Comparison of ENCODE assay signal across 16 cellular contexts in the genomic region with DNA sequence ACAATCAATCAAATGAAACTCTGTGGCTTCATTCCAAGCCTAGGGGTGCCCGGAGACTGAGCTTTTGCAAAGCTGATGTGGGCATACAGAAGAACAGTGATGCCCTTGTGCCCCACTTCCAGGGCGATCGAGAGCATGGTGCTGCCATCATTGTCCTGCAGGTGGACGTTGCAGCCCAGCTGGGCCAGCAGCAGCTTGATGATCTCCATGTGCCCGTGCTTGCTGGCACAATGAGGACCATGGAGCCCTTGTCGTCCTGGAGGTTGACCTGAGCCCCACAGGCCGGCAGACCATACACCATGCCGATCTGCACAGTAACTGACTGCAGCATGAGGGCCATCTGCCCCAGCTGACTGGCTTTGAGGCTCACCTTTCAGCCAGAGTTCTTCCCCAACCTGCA. TPM values are rescaled to one million over a fixed set of nuclear protein-coding genes. Genes with fewer than 3 reads are reported as not detected.
DNase-seq lines count a peak whose midpoint lies in the region; ATAC-seq, FAIRE-seq and TF ChIP-seq lines count a peak whose summit lies in the region.
"Had no signal": no experiment of that assay in that cellular context is flagged by ENCODE, and none has a peak within 500 bp of the region (broad histone marks: within the 10 kb centered on the region; RNA-seq: fewer than 3 reads in every experiment).

No MANE protein-coding gene starts in this region.

- no peak overlapping the region for H4K12ac ChIP-seq in trophoblast cell (ENCODE audit: low read depth, low read length)

- no peak overlapping the region for H3K14ac ChIP-seq in H1 (ENCODE audit: insufficient read length)
- H3K14ac ChIP-seq in trophoblast cell (ENCODE audit: low read length): no peak overlapping the region

- H4K91ac ChIP-seq in H1 (replicated peaks; ENCODE audit: insufficient read length, low read length) (no peak overlapping the region), trophoblast cell (ENCODE audit: low read depth, low read length) (no peak overlapping the region)

- H3K27me3 Mint-ChIP-seq in activated CD8-positive, alpha-beta memory T cell treated with anti-CD3 and anti-CD28 coated beads, Interleukin-2, amount 10 ng/mL, durations not matched to agents 7 days and 5 days: peaks cover 31% of the 10 kb centered on the region

- H3K23ac ChIP-seq in H1 (ENCODE audit: insufficient read length) (no peak overlapping the region), trophoblast cell (ENCODE audit: low read length) (peak overlapping the region; percentile 76)

- POLR2A ChIA-PET in HepG2 (lab: Yijun Ruan, JAX) (no interaction called here), H1 (lab: Charles Lee; ENCODE audit: partially characterized antibody) (interaction anchor here (1.6 kb wide), 1 partner anchor 8 kb away, joined by 10 read pairs; no protein-coding TSS in a partner anchor)

- CTCF ChIA-PET in HepG2 (lab: Yijun Ruan, JAX; ENCODE audit: low intra/inter-chr PET ratio, low total read pairs) (no interaction called here), H1 (lab: Charles Lee; ENCODE audit: partially characterized antibody) (interaction anchor here (0.7 to 3.6 kb wide), 5 partner anchors 9 to 399 kb away, joined by 3 to 16 read pairs (median 3); no protein-coding TSS in a partner anchor)
- CTCF ChIA-PET in activated CD8-positive, alpha-beta memory T cell treated with anti-CD3 and anti-CD28 coated beads, Interleukin-2, amount 10 ng/mL, durations not matched to agents 7 days and 5 days (lab: Charles Lee): no interaction called here

- H3K27me3 ChIP-seq in HepG2 (ENCODE audit: control insufficient read depth in 1 of 2, insufficient read depth in 2 of 2, low read length in 2 of 2): peaks cover 0 to 19% of the 10 kb centered on the region in 2 experiments; a peak in 2 of 5 replicates
- no peaks in the 10 kb centered on the region for H3K27me3 ChIP-seq in right lobe of liver
- H3K27me3 ChIP-seq in H1 (replicated peaks in 1 of 4; ENCODE audit: control insufficient read depth in 3 of 4, extremely low read depth in 1 of 4, insufficient read depth in 3 of 4, low read length in 3 of 4): no peaks in the 10 kb centered on the region
- no peaks in the 10 kb centered on the region for H3K27me3 ChIP-seq in trophoblast cell (ENCODE audit: insufficient read depth, low read length)

- H3K79me2 ChIP-seq in HepG2 (ENCODE audit: insufficient read depth, low read length) (no peaks in the 10 kb centered on the region), H1 (ENCODE audit: control insufficient read depth in 1 of 2, insufficient read depth in 2 of 2, low read length in 2 of 2) (no peaks in the 10 kb centered on the region), trophoblast cell (ENCODE audit: control insufficient read depth, insufficient read depth, low read length, poor library complexity) (no peaks in the 10 kb centered on the region)

- FAIRE-seq in HepG2 (lab: Jason Lieb, UNC) (no peak), H1 (lab: Jason Lieb, UNC) (no peak)
- FAIRE-seq: GM12891, GM18507, H54 had no signal

- H2BK12ac ChIP-seq in H1 (ENCODE audit: low read depth, low read length): no peak overlapping the region
- H2BK12ac ChIP-seq in trophoblast cell (ENCODE audit: low read length): no peak overlapping the region

- ATAC-seq in HepG2: peak; percentile 52
- ATAC-seq in right lobe of liver: no peak
- no peak for ATAC-seq in activated CD8-positive, alpha-beta memory T cell treated with anti-CD3 and anti-CD28 coated beads, Interleukin-2, amount 10 ng/mL, durations not matched to agents 7 days and 5 days
- ATAC-seq in SK-N-SH treated with all-trans-retinoic acid at 6 μM for 48 hours: no peak
- ATAC-seq: GM23338 had no signal

- BruUV-seq in HepG2 (replicated peaks; lab: Mats Ljungman, UMichigan): no TSS peak

- no peak overlapping the region for H2BK5ac ChIP-seq in H1 (ENCODE audit: low read depth, low read length)
- H2BK5ac ChIP-seq in trophoblast cell (ENCODE audit: low read depth, low read length, poor library complexity): no peak overlapping the region

- DNase-seq in HepG2 (ENCODE audit: low spot score) (no peak), right lobe of liver (no peak), H1 (ENCODE audit: low read depth in 1 of 2, low spot score in 2 of 2) (no peak), trophoblast cell (no peak)
- no peak for DNase-seq in activated CD8-positive, alpha-beta memory T cell treated with anti-CD3 and anti-CD28 coated beads, Interleukin-2, amount 10 ng/mL, durations not matched to agents 7 days and 5 days
- DNase-seq: C1 segment of cervical spinal cord; CD4-positive, alpha-beta memory T cell; COR-L47; DMS79 treated with DMSO at 0.1 percent for 48 hours; GF-D8; HCEC 1CT had no signal

- no peaks in the 10 kb centered on the region for H3K9me3 Mint-ChIP-seq in activated CD8-positive, alpha-beta memory T cell treated with anti-CD3 and anti-CD28 coated beads, Interleukin-2, amount 10 ng/mL, durations not matched to agents 7 days and 5 days (ENCODE audit: low read depth)
- H3K9me3 Mint-ChIP-seq: CD4-positive, alpha-beta memory T cell; GM23338 had no signal

- in situ Hi-C loops in HepG2 (cut with HindIII; ENCODE audit: extremely low pct_ligation_motif_present, low pct_unique_long_range_greater_than_20kb): no loop called here

- no peak overlapping the region for H3K56ac ChIP-seq in H1 (replicated peaks; ENCODE audit: insufficient read length, low read depth, low read length)

- TF ChIP-seq CTCF in HepG2 (CRISPR knock-in tag; IDR thresholded peaks at IDR 0.05) (no peak), right lobe of liver (IDR thresholded peaks at IDR 0.05) (no peak), H1 (IDR thresholded peaks at IDR 0.05; ENCODE audit: control extremely low read depth in 1 of 3, insufficient read depth in 1 of 3, low read depth in 1 of 3, low read length in 3 of 3) (peak in 1 of 3 experiments; percentile 24; a peak in 1 of 4 replicates)

- TF ChIP-seq POLR2A in HepG2 (IDR thresholded peaks at IDR 0.05; ENCODE audit: insufficient read depth in 1 of 2, low read depth in 2 of 2, low read length in 2 of 2) (no peak), right lobe of liver (IDR thresholded peaks at IDR 0.05) (no peak), H1 (IDR thresholded peaks at IDR 0.05; ENCODE audit: control extremely low read depth in 1 of 2, low read depth in 2 of 2, low read length in 2 of 2) (no peak)

- no peak overlapping the region for H2AFZ ChIP-seq in HepG2 (ENCODE audit: low read length)
- no peak overlapping the region for H2AFZ ChIP-seq in H1 (ENCODE audit: low read length)
- H2AFZ ChIP-seq in trophoblast cell (ENCODE audit: insufficient read depth, low read length, poor library complexity): no peak overlapping the region
- H2AFZ ChIP-seq: GM23338 had no signal

- H3K4me1 ChIP-seq in HepG2 (ENCODE audit: insufficient read depth, low read length): 0 out of 2 replicates have a peak, but pooled peaks cover 9% of the 10 kb centered on the region
- H3K4me1 ChIP-seq in right lobe of liver: no peaks in the 10 kb centered on the region
- H3K4me1 ChIP-seq in H1 (replicated peaks in 1 of 4; ENCODE audit: control insufficient read depth in 3 of 4, insufficient read depth in 4 of 4, low read length in 3 of 4): 0 out of 7 replicates have a peak, but pooled peaks cover 0 to 1% (median 0%) of the 10 kb centered on the region in 4 experiments
- no peaks in the 10 kb centered on the region for H3K4me1 ChIP-seq in trophoblast cell (ENCODE audit: control insufficient read depth in 1 of 2, insufficient read depth in 2 of 2, low read length in 2 of 2)

- H3K27ac ChIP-seq in HepG2 (ENCODE audit: extremely low read length, insufficient read depth, low read length) (no peak overlapping the region), right lobe of liver (no peak overlapping the region), H1 (ENCODE audit: low read depth, low read length) (no peak overlapping the region), trophoblast cell (ENCODE audit: low read depth, low read length) (no peak overlapping the region)

- H3K4ac ChIP-seq in H1 (replicated peaks; ENCODE audit: insufficient read length, low read depth, low read length) (no peak overlapping the region), trophoblast cell (ENCODE audit: low read depth, low read length) (no peak overlapping the region)

- no peak overlapping the region for H3K18ac ChIP-seq in H1 (ENCODE audit: extremely low read depth, low read length)
- no peak overlapping the region for H3K18ac ChIP-seq in trophoblast cell (ENCODE audit: low read length)

- TF ChIP-seq EP300 in HepG2 (IDR thresholded peaks at IDR 0.05; ENCODE audit: low read depth in 2 of 2, low read length in 2 of 2) (no peak), HepG2 (CRISPR knock-in tag; IDR thresholded peaks at IDR 0.05; ENCODE audit: borderline replicate concordance) (no peak), H1 (IDR thresholded peaks at IDR 0.05; ENCODE audit: borderline replicate concordance in 1 of 2, low read depth in 2 of 2, low read length in 2 of 2) (no peak)

- H4K8ac ChIP-seq in H1 (ENCODE audit: extremely low read depth, insufficient read depth, low read length): peak overlapping the region; percentile 53; the same call in 1 of the 2 replicates
- H4K8ac ChIP-seq in trophoblast cell (ENCODE audit: low read depth, low read length): no peak overlapping the region

- H3K36me3 ChIP-seq in HepG2 (replicated peaks in 1 of 2; ENCODE audit: control insufficient read depth in 1 of 2, insufficient read depth in 2 of 2, low read length in 2 of 2): no peaks in the 10 kb centered on the region
- no peaks in the 10 kb centered on the region for H3K36me3 ChIP-seq in right lobe of liver
- H3K36me3 ChIP-seq in H1 (ENCODE audit: control insufficient read depth in 2 of 4, insufficient read depth in 4 of 4, low read length in 3 of 4): no peaks in the 10 kb centered on the region
- no peaks in the 10 kb centered on the region for H3K36me3 ChIP-seq in trophoblast cell (ENCODE audit: control insufficient read depth in 1 of 2, insufficient read depth in 2 of 2, low read length in 2 of 2)

- no peak overlapping the region for H3K4me3 Mint-ChIP-seq in activated CD8-positive, alpha-beta memory T cell treated with anti-CD3 and anti-CD28 coated beads, Interleukin-2, amount 10 ng/mL, durations not matched to agents 7 days and 5 days
- H3K4me3 Mint-ChIP-seq: CD4-positive, alpha-beta memory T cell; GM23338 had no signal

- H2AK5ac ChIP-seq in H1 (ENCODE audit: low read depth, low read length) (no peak overlapping the region), trophoblast cell (ENCODE audit: low read length) (no peak overlapping the region)

- H3K23me2 ChIP-seq in H1 (ENCODE audit: low read depth, low read length): no peaks in the 10 kb centered on the region

- H3K36me3 Mint-ChIP-seq in activated CD8-positive, alpha-beta memory T cell treated with anti-CD3 and anti-CD28 coated beads, Interleukin-2, amount 10 ng/mL, durations not matched to agents 7 days and 5 days: no peaks in the 10 kb centered on the region
- H3K36me3 Mint-ChIP-seq: CD4-positive, alpha-beta memory T cell had no signal

- H3K79me1 ChIP-seq in H1 (ENCODE audit: low read depth, low read length) (no peaks in the 10 kb centered on the region), trophoblast cell (ENCODE audit: low read length) (no peaks in the 10 kb centered on the region)

- H4K5ac ChIP-seq in H1 (ENCODE audit: insufficient read length, low read depth, low read length): no peak overlapping the region

- H3K4me2 ChIP-seq in HepG2 (ENCODE audit: low read depth, low read length) (no peak overlapping the region), H1 (ENCODE audit: insufficient read depth in 1 of 2, low read depth in 2 of 2, low read length in 2 of 2) (no peak overlapping the region), trophoblast cell (ENCODE audit: low read length) (no peak overlapping the region)
- H3K4me2 ChIP-seq: GM23338 had no signal

- H3K9me3 ChIP-seq in HepG2 (ENCODE audit: low read length) (no peaks in the 10 kb centered on the region), right lobe of liver (no peaks in the 10 kb centered on the region), H1 (ENCODE audit: insufficient read depth in 2 of 2, low read depth in 1 of 2, low read length in 1 of 2) (no peaks in the 10 kb centered on the region), trophoblast cell (ENCODE audit: insufficient read depth, low read depth, low read length) (peaks cover 2% of the 10 kb centered on the region)

- WGBS in HepG2 (ENCODE audit: low lambda C conversion rate): 12% methylated on average over 5 of the region's 8 CpGs
- no CpG with 5 or more reads among the region's 8 CpGs for WGBS in right lobe of liver (ENCODE audit: insufficient coverage, low coverage, low lambda C conversion rate, missing lambda C conversion rate)
- 88% methylated on average over 8 of the region's 8 CpGs; no CpG with 5 or more reads in 1 of the 2 experiments for WGBS in H1 (ENCODE audit: extremely low coverage in 1 of 2, insufficient coverage in 1 of 2, insufficient read length in 1 of 2, insufficient replicate concordance in 2 of 2, low coverage in 1 of 2, low lambda C conversion rate in 2 of 2, missing lambda C conversion rate in 1 of 2), 2 experiments
- WGBS in trophoblast cell (ENCODE audit: extremely low coverage, insufficient coverage, insufficient read length): no CpG with 5 or more reads among the region's 8 CpGs

- H3K9ac ChIP-seq in HepG2 (ENCODE audit: insufficient read depth, low read depth, low read length): no peak overlapping the region
- H3K9ac ChIP-seq in H1 (replicated peaks in 1 of 4; ENCODE audit: extremely low read depth in 1 of 4, low read depth in 3 of 4, low read length in 3 of 4): no peak overlapping the region
- H3K9ac ChIP-seq in trophoblast cell (ENCODE audit: low read length): no peak overlapping the region

- intact Hi-C loops in HepG2 (cut with micrococcal nuclease; ENCODE audit: unreplicated experiment) (no loop called here), right lobe of liver (cut with DNase I) (no loop called here)

- H3K4me3 ChIP-seq in HepG2 (replicated peaks in 1 of 3; ENCODE audit: insufficient read depth in 1 of 3, low read depth in 2 of 3, low read length in 3 of 3): no peak overlapping the region
- H3K4me3 ChIP-seq in right lobe of liver: no peak overlapping the region
- no peak overlapping the region for H3K4me3 ChIP-seq in H1 (ENCODE audit: extremely low read depth in 1 of 4, insufficient read depth in 2 of 4, low read depth in 3 of 4, low read length in 4 of 4)
- peak overlapping the region; percentile 47 for H3K4me3 ChIP-seq in trophoblast cell (ENCODE audit: low read depth, low read length)
- H3K4me3 ChIP-seq: GM23338 had no signal

- H2BK20ac ChIP-seq in H1 (ENCODE audit: low read length): no peak overlapping the region

- H2BK120ac ChIP-seq in H1 (replicated peaks; ENCODE audit: low read depth, low read length) (no peak overlapping the region), trophoblast cell (ENCODE audit: insufficient read depth, low read length, poor library complexity) (no peak overlapping the region)

- H3K4me1 Mint-ChIP-seq in activated CD8-positive, alpha-beta memory T cell treated with anti-CD3 and anti-CD28 coated beads, Interleukin-2, amount 10 ng/mL, durations not matched to agents 7 days and 5 days: no peaks in the 10 kb centered on the region
- H3K4me1 Mint-ChIP-seq: CD4-positive, alpha-beta memory T cell; GM23338 had no signal

- TF ChIP-seq RAD21 in HepG2 (CRISPR knock-in tag; IDR thresholded peaks at IDR 0.05): no peak
- TF ChIP-seq RAD21 in H1 (IDR thresholded peaks at IDR 0.05 in 1 of 2, conservative IDR thresholded peaks at IDR 0.05 in 1 of 2; ENCODE audit: low read depth in 2 of 2, low read length in 2 of 2): no peak

- H4K20me1 ChIP-seq in HepG2 (ENCODE audit: insufficient read depth, low read length) (no peaks in the 10 kb centered on the region), H1 (replicated peaks in 1 of 2; ENCODE audit: control insufficient read depth in 1 of 2, insufficient read depth in 2 of 2, low read length in 2 of 2) (no peaks in the 10 kb centered on the region)

- no peak overlapping the region for H3K27ac Mint-ChIP-seq in activated CD8-positive, alpha-beta memory T cell treated with anti-CD3 and anti-CD28 coated beads, Interleukin-2, amount 10 ng/mL, durations not matched to agents 7 days and 5 days
- H3K27ac Mint-ChIP-seq: CD4-positive, alpha-beta memory T cell; GM23338 had no signal

- H2BK15ac ChIP-seq in H1 (ENCODE audit: low read length): no peak overlapping the region

RNA-seq across cellular contexts. Expression of gene CHGB, which starts 16.8 kb away (rescaled TPM):
- total RNA-seq in HepG2 (2016; rRNA removed; fragmentation: Illumina TruSeq; extraction: Trizol) (0.20 and 0.86 TPM in 2 replicates), right lobe of liver (under 1 TPM in 1 of 6 experiments, not detected in 5; 0.13 TPM)
- total RNA-seq in HepG2 (2016; cell fraction: cytosol; rRNA removed; fragmentation: Illumina TruSeq; extraction: Trizol; ENCODE audit: low read depth): 0.09 TPM in 1 of 2 replicates, not detected in the other
- 0.40 and 0.58 TPM in 2 replicates for total RNA-seq in HepG2 (2016; cell fraction: insoluble cytoplasmic fraction; rRNA removed; fragmentation: Illumina TruSeq; extraction: Trizol)
- 0.10 and 0.15 TPM in 2 replicates for total RNA-seq in HepG2 (2016; cell fraction: membrane; rRNA removed; fragmentation: Illumina TruSeq; extraction: Trizol)
- total RNA-seq in HepG2 (2016; cell fraction: nucleus; rRNA removed; fragmentation: Illumina TruSeq; extraction: Trizol): 0.28 and 0.78 TPM in 2 replicates
- polyA plus RNA-seq in HepG2 (2011; rRNA removed) (0.26 and 0.28 TPM in 2 replicates), H1 (2011; rRNA removed) (1.0 and 1.1 TPM in 2 replicates)
- polyA plus RNA-seq in HepG2 (2011; cell fraction: cytosol; rRNA removed): 0.32 and 0.36 TPM in 2 replicates
- 0.23 and 0.27 TPM in 2 replicates for polyA plus RNA-seq in HepG2 (2011; cell fraction: nucleus; rRNA removed)
- 0.17 and 0.56 TPM in 2 replicates for polyA plus RNA-seq in HepG2 (2012)
- polyA plus RNA-seq in HepG2 (2016; cell fraction: cytosol; fragmentation: Illumina TruSeq; extraction: Trizol; ENCODE audit: low read depth): 0.08 and 0.15 TPM in 2 replicates
- 0.45 and 0.49 TPM in 2 replicates for polyA plus RNA-seq in HepG2 (2016; cell fraction: insoluble cytoplasmic fraction; fragmentation: Illumina TruSeq; extraction: Trizol; ENCODE audit: low read depth)
- polyA plus RNA-seq in HepG2 (2016; cell fraction: membrane; fragmentation: Illumina TruSeq; extraction: Trizol; ENCODE audit: low read depth): 0.15 and 0.21 TPM in 2 replicates
- polyA plus RNA-seq in HepG2 (2016; cell fraction: nucleus; fragmentation: Illumina TruSeq; extraction: Trizol; ENCODE audit: insufficient read depth, low read depth): 1.3 and 1.4 TPM in 2 replicates
- 0.12 TPM in 1 of 2 replicates, not detected in the other for polyA minus RNA-seq in HepG2 (2011; rRNA and poly(A)+ RNA removed; ENCODE audit: low replicate concordance)
- polyA minus RNA-seq in HepG2 (2011; cell fraction: cytosol; rRNA and poly(A)+ RNA removed): 0.40 TPM in 1 of 2 replicates, not detected in the other
- polyA minus RNA-seq in HepG2 (2011; cell fraction: nucleus; rRNA and poly(A)+ RNA removed): not detected in 2 replicates
- total RNA-seq in H1 (2021; fragmentation: NEBNext Ultra II Directional; extraction: Animal tissue kit (Norgen Biotek cat#: 25700)): 2.0 and 2.8 TPM in 2 replicates
- 1.8 TPM for polyA plus RNA-seq in H1 (2011; cell fraction: cytosol; rRNA removed)
- 0.63 TPM for polyA plus RNA-seq in H1 (2011; cell fraction: nucleus; rRNA removed)
- polyA plus RNA-seq in H1 (2012, experiment 1 of 2): 2.9 to 3.9 TPM (median 3.4 TPM) in 4 replicates
- polyA plus RNA-seq in H1 (2012, experiment 2 of 2): 0.47 TPM
- 4.8 TPM for polyA plus RNA-seq in H1 (2013, experiment 1 of 2)
- 5.4 TPM for polyA plus RNA-seq in H1 (2013, experiment 2 of 2)
- 0.32 and 0.35 TPM in 2 replicates for polyA minus RNA-seq in H1 (2011; rRNA and poly(A)+ RNA removed)
- 0.88 TPM for polyA minus RNA-seq in H1 (2011; cell fraction: cytosol; rRNA and poly(A)+ RNA removed)
- polyA minus RNA-seq in H1 (2011; cell fraction: nucleus; rRNA and poly(A)+ RNA removed): 1.2 TPM
- polyA plus RNA-seq in trophoblast cell (2013): 0.57 and 0.62 TPM in 2 replicates
- total RNA-seq in activated CD8-positive, alpha-beta memory T cell treated with anti-CD3 and anti-CD28 coated beads, Interleukin-2, amount 10 ng/mL, durations not matched to agents 7 days and 5 days: not detected

RNA-seq across cellular contexts. Expression of gene TRMT6, which starts 22.3 kb away (rescaled TPM):
- total RNA-seq in HepG2 (2016; rRNA removed; fragmentation: Illumina TruSeq; extraction: Trizol) (37.8 and 51.1 TPM in 2 replicates), right lobe of liver (1 to 10 TPM; 2.8 to 5.8 (median 4.3) TPM)
- total RNA-seq in HepG2 (2016; cell fraction: cytosol; rRNA removed; fragmentation: Illumina TruSeq; extraction: Trizol; ENCODE audit: low read depth): 3.2 and 4.1 TPM in 2 replicates
- total RNA-seq in HepG2 (2016; cell fraction: insoluble cytoplasmic fraction; rRNA removed; fragmentation: Illumina TruSeq; extraction: Trizol): 36.1 and 50.1 TPM in 2 replicates
- total RNA-seq in HepG2 (2016; cell fraction: membrane; rRNA removed; fragmentation: Illumina TruSeq; extraction: Trizol): 11.6 and 12.7 TPM in 2 replicates
- total RNA-seq in HepG2 (2016; cell fraction: nucleus; rRNA removed; fragmentation: Illumina TruSeq; extraction: Trizol): 19.1 and 21.2 TPM in 2 replicates
- polyA plus RNA-seq in HepG2 (2011; rRNA removed) (8.9 and 10.5 TPM in 2 replicates), H1 (2011; rRNA removed) (5.0 and 6.9 TPM in 2 replicates)
- 6.0 and 8.6 TPM in 2 replicates for polyA plus RNA-seq in HepG2 (2011; cell fraction: cytosol; rRNA removed)
- polyA plus RNA-seq in HepG2 (2011; cell fraction: nucleus; rRNA removed): 5.7 and 6.8 TPM in 2 replicates
- 14.7 and 17.7 TPM in 2 replicates for polyA plus RNA-seq in HepG2 (2012)
- polyA plus RNA-seq in HepG2 (2016; cell fraction: cytosol; fragmentation: Illumina TruSeq; extraction: Trizol; ENCODE audit: low read depth): 2.6 and 2.9 TPM in 2 replicates
- 50.0 and 54.7 TPM in 2 replicates for polyA plus RNA-seq in HepG2 (2016; cell fraction: insoluble cytoplasmic fraction; fragmentation: Illumina TruSeq; extraction: Trizol; ENCODE audit: low read depth)
- 6.4 and 6.7 TPM in 2 replicates for polyA plus RNA-seq in HepG2 (2016; cell fraction: membrane; fragmentation: Illumina TruSeq; extraction: Trizol; ENCODE audit: low read depth)
- 31.4 and 32.2 TPM in 2 replicates for polyA plus RNA-seq in HepG2 (2016; cell fraction: nucleus; fragmentation: Illumina TruSeq; extraction: Trizol; ENCODE audit: insufficient read depth, low read depth)
- 2.2 and 4.1 TPM in 2 replicates for polyA minus RNA-seq in HepG2 (2011; rRNA and poly(A)+ RNA removed; ENCODE audit: low replicate concordance)
- 7.7 and 7.9 TPM in 2 replicates for polyA minus RNA-seq in HepG2 (2011; cell fraction: cytosol; rRNA and poly(A)+ RNA removed)
- polyA minus RNA-seq in HepG2 (2011; cell fraction: nucleus; rRNA and poly(A)+ RNA removed): 9.3 and 13.8 TPM in 2 replicates
- total RNA-seq in H1 (2021; fragmentation: NEBNext Ultra II Directional; extraction: Animal tissue kit (Norgen Biotek cat#: 25700)): 21.2 and 23.3 TPM in 2 replicates
- 12.5 TPM for polyA plus RNA-seq in H1 (2011; cell fraction: cytosol; rRNA removed)
- polyA plus RNA-seq in H1 (2011; cell fraction: nucleus; rRNA removed): 5.1 TPM
- polyA plus RNA-seq in H1 (2012, experiment 1 of 2): 14.0 to 23.0 TPM (median 15.8 TPM) in 4 replicates
- polyA plus RNA-seq in H1 (2012, experiment 2 of 2): 2.5 TPM
- 21.1 TPM for polyA plus RNA-seq in H1 (2013, experiment 1 of 2)
- 21.1 TPM for polyA plus RNA-seq in H1 (2013, experiment 2 of 2)
- polyA minus RNA-seq in H1 (2011; rRNA and poly(A)+ RNA removed): 6.7 and 7.8 TPM in 2 replicates
- 7.5 TPM for polyA minus RNA-seq in H1 (2011; cell fraction: cytosol; rRNA and poly(A)+ RNA removed)
- polyA minus RNA-seq in H1 (2011; cell fraction: nucleus; rRNA and poly(A)+ RNA removed): 7.7 TPM
- polyA plus RNA-seq in trophoblast cell (2013): 23.7 and 24.2 TPM in 2 replicates
- total RNA-seq in activated CD8-positive, alpha-beta memory T cell treated with anti-CD3 and anti-CD28 coated beads, Interleukin-2, amount 10 ng/mL, durations not matched to agents 7 days and 5 days: 10 to 100 TPM; 12.5 to 18.9 TPM

RNA-seq across cellular contexts. Expression of gene MCM8, which starts 22.4 kb away (rescaled TPM):
- total RNA-seq in HepG2 (2016; rRNA removed; fragmentation: Illumina TruSeq; extraction: Trizol): 59.3 and 91.2 TPM in 2 replicates
- total RNA-seq in HepG2 (2016; cell fraction: cytosol; rRNA removed; fragmentation: Illumina TruSeq; extraction: Trizol; ENCODE audit: low read depth): 15.7 and 19.4 TPM in 2 replicates
- total RNA-seq in HepG2 (2016; cell fraction: insoluble cytoplasmic fraction; rRNA removed; fragmentation: Illumina TruSeq; extraction: Trizol): 56.1 and 90.3 TPM in 2 replicates
- 31.1 and 31.6 TPM in 2 replicates for total RNA-seq in HepG2 (2016; cell fraction: membrane; rRNA removed; fragmentation: Illumina TruSeq; extraction: Trizol)
- 37.2 and 42.4 TPM in 2 replicates for total RNA-seq in HepG2 (2016; cell fraction: nucleus; rRNA removed; fragmentation: Illumina TruSeq; extraction: Trizol)
- 7.7 and 11.5 TPM in 2 replicates for polyA plus RNA-seq in HepG2 (2011; rRNA removed)
- polyA plus RNA-seq in HepG2 (2011; cell fraction: cytosol; rRNA removed): 4.4 and 5.6 TPM in 2 replicates
- 4.2 and 4.6 TPM in 2 replicates for polyA plus RNA-seq in HepG2 (2011; cell fraction: nucleus; rRNA removed)
- polyA plus RNA-seq in HepG2 (2012): 9.5 and 15.9 TPM in 2 replicates
- 2.3 and 2.4 TPM in 2 replicates for polyA plus RNA-seq in HepG2 (2016; cell fraction: cytosol; fragmentation: Illumina TruSeq; extraction: Trizol; ENCODE audit: low read depth)
- 54.6 and 61.4 TPM in 2 replicates for polyA plus RNA-seq in HepG2 (2016; cell fraction: insoluble cytoplasmic fraction; fragmentation: Illumina TruSeq; extraction: Trizol; ENCODE audit: low read depth)
- 8.8 and 9.4 TPM in 2 replicates for polyA plus RNA-seq in HepG2 (2016; cell fraction: membrane; fragmentation: Illumina TruSeq; extraction: Trizol; ENCODE audit: low read depth)
- 34.3 and 37.9 TPM in 2 replicates for polyA plus RNA-seq in HepG2 (2016; cell fraction: nucleus; fragmentation: Illumina TruSeq; extraction: Trizol; ENCODE audit: insufficient read depth, low read depth)
- polyA minus RNA-seq in HepG2 (2011; rRNA and poly(A)+ RNA removed; ENCODE audit: low replicate concordance): 4.8 and 11.3 TPM in 2 replicates
- polyA minus RNA-seq in HepG2 (2011; cell fraction: cytosol; rRNA and poly(A)+ RNA removed): 7.7 and 10.4 TPM in 2 replicates
- polyA minus RNA-seq in HepG2 (2011; cell fraction: nucleus; rRNA and poly(A)+ RNA removed): 11.6 and 11.7 TPM in 2 replicates
- total RNA-seq in right lobe of liver: 1 to 10 TPM; 1.4 to 2.5 (median 1.6) TPM
- 30.7 and 31.9 TPM in 2 replicates for total RNA-seq in H1 (2021; fragmentation: NEBNext Ultra II Directional; extraction: Animal tissue kit (Norgen Biotek cat#: 25700))
- polyA plus RNA-seq in H1 (2011; rRNA removed): 5.0 and 7.1 TPM in 2 replicates
- polyA plus RNA-seq in H1 (2011; cell fraction: cytosol; rRNA removed): 12.5 TPM
- polyA plus RNA-seq in H1 (2011; cell fraction: nucleus; rRNA removed): 6.5 TPM
- 14.0 to 27.9 TPM (median 18.0 TPM) in 4 replicates for polyA plus RNA-seq in H1 (2012, experiment 1 of 2)
- polyA plus RNA-seq in H1 (2012, experiment 2 of 2): 1.2 TPM
- 18.7 TPM for polyA plus RNA-seq in H1 (2013, experiment 1 of 2)
- 17.4 TPM for polyA plus RNA-seq in H1 (2013, experiment 2 of 2)
- polyA minus RNA-seq in H1 (2011; rRNA and poly(A)+ RNA removed): 15.7 and 23.3 TPM in 2 replicates
- 11.7 TPM for polyA minus RNA-seq in H1 (2011; cell fraction: cytosol; rRNA and poly(A)+ RNA removed)
- polyA minus RNA-seq in H1 (2011; cell fraction: nucleus; rRNA and poly(A)+ RNA removed): 18.0 TPM
- polyA plus RNA-seq in trophoblast cell (2013): 11.1 and 11.5 TPM in 2 replicates
- total RNA-seq in activated CD8-positive, alpha-beta memory T cell treated with anti-CD3 and anti-CD28 coated beads, Interleukin-2, amount 10 ng/mL, durations not matched to agents 7 days and 5 days: 10 to 100 TPM; 31.4 to 37.5 TPM
